8 cellular contexts compared by ENCODE assay signal in genomic region chr3:12994357-12994606, GRCh38.
DNase-seq lines count a peak whose midpoint lies in the region; ATAC-seq lines count a peak whose summit lies in the region.

No MANE protein-coding gene starts in this region.

- H3K4me3 ChIP-seq in adipocyte (ENCODE audit: low read length), result peak overlapping the region; percentile 89
- peak overlapping the region; percentile 71 for H3K4me3 ChIP-seq in iPS-18c (ENCODE audit: insufficient read depth, low read depth, low read length)

- ATAC-seq in HG02938 (IDR thresholded peaks at IDR 0.05; ENCODE audit: unreplicated experiment) (peak; percentile 12), HG03378 (IDR thresholded peaks at IDR 0.05; ENCODE audit: unreplicated experiment) (no peak)
- peak; percentile 54 for ATAC-seq in stimulated activated memory B cell treated with anti-CD40 and anti-IgM and Interleukin-4, amounts not matched to agents 10 μg/mL and 1 μg/mL and 100 μg/mL, for 72 hours

- H3K27me3 ChIP-seq in adipocyte (replicated peaks; ENCODE audit: control insufficient read depth, insufficient read depth, low read length), result no peaks in the 10 kb centered on the region

- peak overlapping the region; percentile 87 for H3K27ac Mint-ChIP-seq in stimulated activated memory B cell treated with anti-CD40 and anti-IgM and Interleukin-4, amounts not matched to agents 10 μg/mL and 1 μg/mL and 100 μg/mL, for 72 hours

- peaks cover 39% of the 10 kb centered on the region for H3K4me1 ChIP-seq in adipocyte (ENCODE audit: control insufficient read depth, insufficient read depth, low read length)

- H3K27me3 Mint-ChIP-seq in stimulated activated memory B cell treated with anti-CD40 and anti-IgM and Interleukin-4, amounts not matched to agents 10 μg/mL and 1 μg/mL and 100 μg/mL, for 72 hours, result no peaks in the 10 kb centered on the region

- H3K9ac ChIP-seq in adipocyte (ENCODE audit: low read length), result peak overlapping the region; percentile 88

- H3K36me3 ChIP-seq in adipocyte (ENCODE audit: control insufficient read depth, insufficient read depth, low read length, severe bottlenecking), result no peaks in the 10 kb centered on the region

- H3K36me3 Mint-ChIP-seq in stimulated activated memory B cell treated with anti-CD40 and anti-IgM and Interleukin-4, amounts not matched to agents 10 μg/mL and 1 μg/mL and 100 μg/mL, for 72 hours, result peaks cover 16% of the 10 kb centered on the region

- DNase-seq in EH (ENCODE audit: low read depth) (peak; percentile 29), adipocyte (ENCODE audit: low read depth) (peak; percentile 57), NCI-H446 treated with DMSO at 0.1 percent for 48 hours (lab: John Stamatoyannopoulos, UW) (no peak), NCI-H128 (lab: John Stamatoyannopoulos, UW; ENCODE audit: unreplicated experiment) (no peak)

- peak overlapping the region; percentile 90 for H3K4me3 Mint-ChIP-seq in stimulated activated memory B cell treated with anti-CD40 and anti-IgM and Interleukin-4, amounts not matched to agents 10 μg/mL and 1 μg/mL and 100 μg/mL, for 72 hours

- H3K9me3 ChIP-seq in adipocyte (ENCODE audit: control insufficient read depth, low read length), result no peaks in the 10 kb centered on the region
- no peaks in the 10 kb centered on the region for H3K9me3 ChIP-seq in iPS-18c (ENCODE audit: control insufficient read depth, insufficient read depth, low read length)

- no peaks in the 10 kb centered on the region for H3K9me3 Mint-ChIP-seq in stimulated activated memory B cell treated with anti-CD40 and anti-IgM and Interleukin-4, amounts not matched to agents 10 μg/mL and 1 μg/mL and 100 μg/mL, for 72 hours

- peaks cover 84% of the 10 kb centered on the region for H3K4me1 Mint-ChIP-seq in stimulated activated memory B cell treated with anti-CD40 and anti-IgM and Interleukin-4, amounts not matched to agents 10 μg/mL and 1 μg/mL and 100 μg/mL, for 72 hours

Comparison
In these comparisons a context has a peak if more than half of its experiments do, and no peak if none do; other contexts are left out.
1. DNase-seq: peak in EH (single experiment) and adipocyte (single experiment); none in NCI-H446 treated with DMSO at 0.1 percent for 48 hours (single experiment) and NCI-H128 (single experiment).